ENCODE assay signal across 21 cellular contexts in genomic region chr11:110824912-110825311, GRCh38.
A peak's percentile ranks its signal among the peaks of the same experiment; 100 is the strongest.
DNase-seq lines count a peak whose midpoint lies in the region; ATAC-seq, FAIRE-seq and TF ChIP-seq lines count a peak whose summit lies in the region.
"Had no signal": no experiment of that assay in that cellular context is flagged by ENCODE, and none has a peak within 500 bp of the region (broad histone marks: within the 10 kb centered on the region; RNA-seq: fewer than 3 reads in every experiment).

No MANE protein-coding gene starts in this region.

- CTCF ChIA-PET in GM12878 (lab: Yijun Ruan, JAX), result no interaction called here

- no peak for TF ChIP-seq EP300 in GM12878 (IDR thresholded peaks at IDR 0.05; ENCODE audit: borderline replicate concordance in 1 of 2, control insufficient read depth in 1 of 2, low read depth in 2 of 2, low read length in 2 of 2)

- peaks cover 7 to 11% (median 11%) of the 10 kb centered on the region in 3 donors for H3K4me1 Mint-ChIP-seq in naive B cell

- H3K4me3 Mint-ChIP-seq in naive B cell, result no peak overlapping the region
- H3K4me3 Mint-ChIP-seq: B cell; CD4-positive, alpha-beta T cell; CD8-positive, alpha-beta T cell had no signal

- no peaks in the 10 kb centered on the region for H3K4me1 ChIP-seq in GM12878 (ENCODE audit: control insufficient read depth, insufficient read depth, low read length)
- no peaks in the 10 kb centered on the region for H3K4me1 ChIP-seq in heart left ventricle
- H3K4me1 ChIP-seq: A549, Caco-2 had no signal

- POLR2A ChIA-PET in GM12878 (lab: Charles Lee), result no interaction called here

- peaks cover 0 to 9% (median 0%) of the 10 kb centered on the region in 7 donors for H3K9me3 Mint-ChIP-seq in naive B cell
- H3K9me3 Mint-ChIP-seq: CD4-positive, alpha-beta T cell; CD8-positive, alpha-beta T cell had no signal

- H3K4me3 ChIP-seq in GM12878, result no peak overlapping the region
- H3K4me3 ChIP-seq in heart left ventricle, result no peak overlapping the region
- H3K4me3 ChIP-seq: A549; BLaER1 treated with 17β-estradiol and CSF1 and Interleukin-3, amounts not matched to agents 10 nM and 100 nM had no signal

- H3K9me3 ChIP-seq in GM12878 (replicated peaks; ENCODE audit: control insufficient read depth, insufficient read depth, low read length), result no peaks in the 10 kb centered on the region
- no peaks in the 10 kb centered on the region for H3K9me3 ChIP-seq in heart left ventricle
- H3K9me3 ChIP-seq: A549; BLaER1 treated with 17β-estradiol and CSF1 and Interleukin-3, amounts not matched to agents 10 nM and 100 nM had no signal

- in situ Hi-C loops in GM12878 (cut with MboI), result no loop called here

- no peaks in the 10 kb centered on the region for H4K20me1 ChIP-seq in GM12878 (ENCODE audit: control insufficient read depth, insufficient read depth)
- H4K20me1 ChIP-seq: BLaER1 treated with 17β-estradiol and CSF1 and Interleukin-3, amounts not matched to agents 10 nM and 100 nM had no signal

- BruUV-seq in GM12878 (replicated peaks; lab: Mats Ljungman, UMichigan), result no TSS peak

- H3K36me3 Mint-ChIP-seq in naive B cell, result peaks cover 0 to 7% of the 10 kb centered on the region in 2 donors
- H3K36me3 Mint-ChIP-seq: CD8-positive, alpha-beta T cell had no signal

- SMC1A ChIA-PET in GM12878 (lab: Charles Lee; ENCODE audit: uncharacterized antibody, unreplicated experiment), result no interaction called here

- no peaks in the 10 kb centered on the region for H3K79me2 ChIP-seq in GM12878 (ENCODE audit: control insufficient read depth, insufficient read depth, low read length)

- H3K27ac ChIP-seq in GM12878 (ENCODE audit: control insufficient read depth, insufficient read depth) (no peak overlapping the region), heart left ventricle (no peak overlapping the region)
- H3K27ac ChIP-seq: 22Rv1; A549; BLaER1 treated with 17β-estradiol and CSF1 and Interleukin-3, amounts not matched to agents 10 nM and 100 nM; C4-2B had no signal

- H3K27me3 ChIP-seq in GM12878 (replicated peaks in 1 of 2; ENCODE audit: control insufficient read depth in 2 of 2, insufficient read depth in 2 of 2, low read length in 1 of 2) (no peaks in the 10 kb centered on the region), heart left ventricle (no peaks in the 10 kb centered on the region)
- H3K27me3 ChIP-seq: BLaER1 treated with 17β-estradiol and CSF1 and Interleukin-3, amounts not matched to agents 10 nM and 100 nM had no signal

- H2AFZ ChIP-seq in GM12878 (ENCODE audit: control insufficient read depth, low read depth, low read length), result no peak overlapping the region

- 44% methylated on average over 1 of the region's 1 CpG for WGBS in GM12878 (ENCODE audit: insufficient coverage, insufficient replicate concordance, low lambda C conversion rate, missing lambda C conversion rate)
- WGBS in heart left ventricle, 4 donors, result 81 to 95% (median 83%) methylated on average over 1 of the region's 1 CpG

- no peak overlapping the region for H3K9ac ChIP-seq in GM12878 (ENCODE audit: control insufficient read depth, insufficient read depth, low read length)
- H3K9ac ChIP-seq: BLaER1 treated with 17β-estradiol and CSF1 and Interleukin-3, amounts not matched to agents 10 nM and 100 nM had no signal

- H3K27ac Mint-ChIP-seq in naive B cell, result no peak overlapping the region
- H3K27ac Mint-ChIP-seq: B cell; CD4-positive, alpha-beta T cell; CD8-positive, alpha-beta T cell had no signal

- FAIRE-seq in GM12891 (lab: Jason Lieb, UNC) (no peak), GM12878 (lab: Jason Lieb, UNC) (no peak)
- FAIRE-seq: A549, D721Med, G401.6, GM19239 had no signal

- no peak for ATAC-seq in GM12878
- ATAC-seq in naive B cell (ENCODE audit: low read depth in 2 of 2), result peak; percentile 52 to 60
- no peak for ATAC-seq in heart left ventricle
- ATAC-seq: A549; CD8-positive, alpha-beta T cell had no signal

- H3K27me3 Mint-ChIP-seq in naive B cell, result peaks cover 0 to 9% (median 0%) of the 10 kb centered on the region in 3 donors
- H3K27me3 Mint-ChIP-seq: B cell; CD4-positive, alpha-beta T cell had no signal

- TF ChIP-seq CTCF in GM12878 (IDR thresholded peaks at IDR 0.05 in 2 of 3, conservative IDR thresholded peaks at IDR 0.05 in 1 of 3; ENCODE audit: control insufficient read depth in 2 of 3, extremely low read depth in 1 of 3, insufficient read depth in 1 of 3, low read depth in 3 of 3, low read length in 3 of 3) (no peak), heart left ventricle (IDR thresholded peaks at IDR 0.05) (no peak)

- intact Hi-C loops in GM12878 (cut with micrococcal nuclease; ENCODE audit: unreplicated experiment), result no loop called here
- intact Hi-C loops in heart left ventricle (cut with DNase I), result no loop called here

- H3K4me2 ChIP-seq in GM12878 (ENCODE audit: control insufficient read depth, insufficient read depth), result no peak overlapping the region
- H3K4me2 ChIP-seq: A549; BLaER1 treated with 17β-estradiol and CSF1 and Interleukin-3, amounts not matched to agents 10 nM and 100 nM had no signal

- TF ChIP-seq POLR2A in GM12891 (IDR thresholded peaks at IDR 0.05; ENCODE audit: low read depth, low read length) (no peak), GM12878 (IDR thresholded peaks at IDR 0.05; ENCODE audit: low read depth, low read length) (no peak), heart left ventricle (IDR thresholded peaks at IDR 0.05) (no peak)

- RAD21 ChIA-PET in GM12878 (lab: Charles Lee; ENCODE audit: unreplicated experiment), result no interaction called here

- TF ChIP-seq RAD21 in GM12878 (IDR thresholded peaks at IDR 0.05; ENCODE audit: insufficient read depth, low read depth, low read length), result no peak

- DNase-seq in GM12891 (ENCODE audit: insufficient read length, low spot score) (no peak), GM12878 (ENCODE audit: low read depth, low spot score) (no peak), naive B cell (no peak), RKO (ENCODE audit: low spot score) (no peak), heart left ventricle (no peak)
- no peak for DNase-seq in NK-92 treated with Interleukin-12 subunit alpha and Interleukin-12 subunit beta, amount 100 ng/mL, for 24 hours (lab: John Stamatoyannopoulos, UW)
- DNase-seq: AML-193; Caco-2; Calu3; CD4-positive, alpha-beta T cell; CD8-positive, alpha-beta T cell; DMS79 treated with DMSO at 0.1 percent for 48 hours; GF-D8 had no signal

- H3K36me3 ChIP-seq in GM12878 (ENCODE audit: control insufficient read depth in 2 of 2, insufficient read depth in 2 of 2, low read length in 1 of 2), result no peaks in the 10 kb centered on the region
- H3K36me3 ChIP-seq in heart left ventricle, result no peaks in the 10 kb centered on the region
- H3K36me3 ChIP-seq: BLaER1 treated with 17β-estradiol and CSF1 and Interleukin-3, amounts not matched to agents 10 nM and 100 nM had no signal

TF ChIP-seq in GM12891, 5 proteins besides CTCF, POLR2A, EP300 and RAD21:
- no peak for TF ChIP-seq TAF1 (IDR thresholded peaks at IDR 0.05; ENCODE audit: low read depth, low read length)
- TF ChIP-seq SPI1 (IDR thresholded peaks at IDR 0.05; ENCODE audit: low read depth, low read length), result 0 out of 2 replicates have a peak, but pooled peaks have one; percentile 13

TF ChIP-seq in GM12878, 131 proteins besides CTCF, POLR2A, EP300 and RAD21:
- TF ChIP-seq CUX1 (IDR thresholded peaks at IDR 0.05; ENCODE audit: insufficient replicate concordance, low read depth, low read length), result no peak
- no peak for TF ChIP-seq SP1 (IDR thresholded peaks at IDR 0.05; ENCODE audit: low read depth, low read length)
- TF ChIP-seq SPI1 (IDR thresholded peaks at IDR 0.05; ENCODE audit: borderline replicate concordance, insufficient read depth, low read depth, low read length), result peak; percentile 16; the same call in 1 of the 2 replicates

Comparison
In these comparisons a context has a peak if more than half of its experiments do, and no peak if none do; other contexts are left out.
1. ATAC-seq: peak in naive B cell (2 of 2); none in GM12878 (single experiment) and heart left ventricle (0 of 4).